8 cellular contexts compared by ENCODE assay signal in genomic region chr15:25933456-25934158, GRCh38.
DNase-seq lines count a peak whose midpoint lies in the region; TF ChIP-seq lines count a peak whose summit lies in the region.

No MANE protein-coding gene starts in this region.

- peak overlapping the region; percentile 89 for H3K27ac Mint-ChIP-seq in chondrocyte (ENCODE audit: unreplicated experiment)

- peaks cover 17% of the 10 kb centered on the region for H3K9me3 Mint-ChIP-seq in chondrocyte (ENCODE audit: low read depth)

- peak; percentile 86 for TF ChIP-seq CTCF in chondrocyte (IDR thresholded peaks at IDR 0.05)

- H3K27me3 Mint-ChIP-seq in chondrocyte (ENCODE audit: low read depth), result no peaks in the 10 kb centered on the region

- H3K4me1 Mint-ChIP-seq in chondrocyte (ENCODE audit: low read depth), result peaks cover 48% of the 10 kb centered on the region

- DNase-seq in activated gamma-delta T cell treated with Interleukin-2 at 50 U/mL for 16 hours (peak; percentile 56), activated gamma-delta T cell (lab: John Stamatoyannopoulos, UW) (no peak), NCI-H1092 (lab: John Stamatoyannopoulos, UW) (peak; percentile 44), chondrocyte (ENCODE audit: low spot score) (no peak), kidney tubule cell (ENCODE audit: low spot score) (peak; percentile 88), NCI-H1105 treated with DMSO at 0.1 percent for 48 hours (lab: John Stamatoyannopoulos, UW) (no peak)
- peak; percentile 48 for DNase-seq in activated CD4-positive, alpha-beta T cell treated with anti-CD3 and anti-CD28 coated beads for 1 hour
- peak; percentile 72 for DNase-seq in stimulated activated CD4-positive, alpha-beta T cell treated with anti-CD3 and anti-CD28 coated beads, Interleukin-1b, Interleukin-23, amount 100 ng/mL, for 48 hours

- H3K4me3 Mint-ChIP-seq in chondrocyte (ENCODE audit: unreplicated experiment), result peak overlapping the region; percentile 57

- H3K36me3 Mint-ChIP-seq in chondrocyte (ENCODE audit: low read depth), result peaks cover 4% of the 10 kb centered on the region

Comparison
In these comparisons a context has a peak if more than half of its experiments do, and no peak if none do; other contexts are left out.
1. DNase-seq: peak in activated gamma-delta T cell treated with Interleukin-2 at 50 U/mL for 16 hours (single experiment), NCI-H1092 (single experiment), activated CD4-positive, alpha-beta T cell treated with anti-CD3 and anti-CD28 coated beads for 1 hour (single experiment), kidney tubule cell (single experiment) and stimulated activated CD4-positive, alpha-beta T cell treated with anti-CD3 and anti-CD28 coated beads, Interleukin-1b, Interleukin-23, amount 100 ng/mL, for 48 hours (single experiment); none in activated gamma-delta T cell (single experiment), chondrocyte (single experiment) and NCI-H1105 treated with DMSO at 0.1 percent for 48 hours (single experiment).